15 cellular contexts compared by ENCODE assay signal in genomic region chr20:57180954-57181353, GRCh38.
"Had no signal": no experiment of that assay in that cellular context is flagged by ENCODE, and none has a peak within 500 bp of the region (broad histone marks: within the 10 kb centered on the region; RNA-seq: fewer than 3 reads in every experiment).

No MANE protein-coding gene starts in this region.

- ATAC-seq: activated CD8-positive, alpha-beta memory T cell treated with anti-CD3 and anti-CD28 coated beads, Interleukin-2, amount 10 ng/mL, durations not matched to agents 7 days and 5 days; mucosa of descending colon; naive thymus-derived CD4-positive, alpha-beta T cell had no signal

- DNase-seq: activated CD4-positive, alpha-beta T cell treated with anti-CD3 and anti-CD28 coated beads, Interleukin-2, amount 50 U/mL, for 48 hours; activated CD8-positive, alpha-beta memory T cell treated with anti-CD3 and anti-CD28 coated beads, Interleukin-2, amount 10 ng/mL, durations not matched to agents 7 days and 5 days; activated naive CD4-positive, alpha-beta T cell treated with anti-CD3 and anti-CD28 coated beads, Interleukin-2, amount 50 U/mL, for 16 hours; activated T-cell treated with anti-CD3 and anti-CD28 coated beads, Interleukin-2, amount 50 U/mL, for 1 hour; dorsolateral prefrontal cortex; erythroblast; kidney; left ventricle myocardium inferior; mucosa of descending colon; naive thymus-derived CD4-positive, alpha-beta T cell; T1000; upper lobe of left lung had no signal

- H3K4me1 ChIP-seq: left ventricle myocardium inferior, upper lobe of left lung had no signal

- H3K27ac Mint-ChIP-seq: activated CD8-positive, alpha-beta memory T cell treated with anti-CD3 and anti-CD28 coated beads, Interleukin-2, amount 10 ng/mL, durations not matched to agents 7 days and 5 days; naive thymus-derived CD4-positive, alpha-beta T cell; stimulated activated naive CD8-positive, alpha-beta T cell treated with anti-CD3 and anti-CD28 coated beads, Interleukin-15, Interleukin-2, amounts not matched to agents 100 ng/mL and 50 ng/mL, for 24 hours had no signal

- H3K27ac ChIP-seq: dorsolateral prefrontal cortex, left ventricle myocardium inferior, neutrophil, upper lobe of left lung had no signal

- H3K4me1 Mint-ChIP-seq: activated CD8-positive, alpha-beta memory T cell treated with anti-CD3 and anti-CD28 coated beads, Interleukin-2, amount 10 ng/mL, durations not matched to agents 7 days and 5 days had no signal

- H3K9me3 ChIP-seq: left ventricle myocardium inferior, mucosa of descending colon, neutrophil, upper lobe of left lung had no signal

- H3K27me3 ChIP-seq: upper lobe of left lung had no signal

- H3K36me3 Mint-ChIP-seq: activated CD8-positive, alpha-beta memory T cell treated with anti-CD3 and anti-CD28 coated beads, Interleukin-2, amount 10 ng/mL, durations not matched to agents 7 days and 5 days; naive thymus-derived CD4-positive, alpha-beta T cell had no signal

- H3K4me3 Mint-ChIP-seq: activated CD8-positive, alpha-beta memory T cell treated with anti-CD3 and anti-CD28 coated beads, Interleukin-2, amount 10 ng/mL, durations not matched to agents 7 days and 5 days; naive thymus-derived CD4-positive, alpha-beta T cell; stimulated activated naive CD8-positive, alpha-beta T cell treated with anti-CD3 and anti-CD28 coated beads, Interleukin-15, Interleukin-2, amounts not matched to agents 100 ng/mL and 50 ng/mL, for 24 hours had no signal

- H3K9me3 Mint-ChIP-seq: stimulated activated naive CD8-positive, alpha-beta T cell treated with anti-CD3 and anti-CD28 coated beads, Interleukin-15, Interleukin-2, amounts not matched to agents 100 ng/mL and 50 ng/mL, for 24 hours had no signal

- H3K36me3 ChIP-seq: left ventricle myocardium inferior, neutrophil, upper lobe of left lung had no signal

- H3K4me3 ChIP-seq: dorsolateral prefrontal cortex, left ventricle myocardium inferior, mucosa of descending colon, skin epidermis, upper lobe of left lung had no signal
